In genomic region chr12:54448344-54448743, GRCh38 we compare ENCODE assay signal across 29 cellular contexts. TPM values are rescaled to one million over a fixed set of nuclear protein-coding genes. Genes with fewer than 3 reads are reported as not detected.
DNase-seq lines count a peak whose midpoint lies in the region; ATAC-seq and TF ChIP-seq lines count a peak whose summit lies in the region.
"Had no signal": no experiment of that assay in that cellular context is flagged by ENCODE, and none has a peak within 500 bp of the region (broad histone marks: within the 10 kb centered on the region; RNA-seq: fewer than 3 reads in every experiment).

No MANE protein-coding gene starts in this region.

- no peak overlapping the region for H3K14ac ChIP-seq in mesenchymal stem cell (ENCODE audit: low read length in 2 of 2)

- 84% methylated on average over 3 of the region's 4 CpGs for WGBS in mesenchymal stem cell

- no peak overlapping the region for H3K23ac ChIP-seq in mesenchymal stem cell (ENCODE audit: low read length in 2 of 2)

- no peaks in the 10 kb centered on the region for H3K4me1 ChIP-seq in mesenchymal stem cell (ENCODE audit: control insufficient read depth, insufficient read depth, low read depth, low read length)
- H3K4me1 ChIP-seq: A549, SJCRH30 had no signal

- H3K36me3 ChIP-seq in mesenchymal stem cell (ENCODE audit: control insufficient read depth in 1 of 2, insufficient read depth in 2 of 2, low read depth in 1 of 2, low read length in 2 of 2): no peaks in the 10 kb centered on the region
- H3K36me3 ChIP-seq: BLaER1 treated with 17β-estradiol and CSF1 and Interleukin-3, amounts not matched to agents 10 nM and 100 nM; HAP-1; Peyer's patch; SJCRH30 had no signal

- H2BK15ac ChIP-seq in mesenchymal stem cell (ENCODE audit: low read depth, poor library complexity, severe bottlenecking): no peak overlapping the region

- H3K9ac ChIP-seq in mesenchymal stem cell (ENCODE audit: low read length): no peak overlapping the region
- H3K9ac ChIP-seq: BLaER1 treated with 17β-estradiol and CSF1 and Interleukin-3, amounts not matched to agents 10 nM and 100 nM had no signal

- H4K91ac ChIP-seq in mesenchymal stem cell (ENCODE audit: low read length): no peak overlapping the region

- TF ChIP-seq CTCF in NB4 (IDR thresholded peaks at IDR 0.05; ENCODE audit: low read depth, low read length): no peak

- in situ Hi-C loops in KBM-7 (cut with MboI; ENCODE audit: low pct_unique_long_range_greater_than_20kb, low sequenced_read_pairs): loop anchor here (10.0 kb wide), 1 partner anchor 54 kb away; no protein-coding TSS in a partner anchor

- no peaks in the 10 kb centered on the region for H3K9me3 ChIP-seq in mesenchymal stem cell (ENCODE audit: control insufficient read depth, low read length)
- H3K9me3 ChIP-seq: A549; BLaER1 treated with 17β-estradiol and CSF1 and Interleukin-3, amounts not matched to agents 10 nM and 100 nM; HAP-1; Peyer's patch; SJCRH30 had no signal

- no peak overlapping the region for H2BK120ac ChIP-seq in mesenchymal stem cell (ENCODE audit: low read depth, low read length)

- no peak overlapping the region for H4K8ac ChIP-seq in mesenchymal stem cell (ENCODE audit: low read length)

- H3K18ac ChIP-seq in mesenchymal stem cell (ENCODE audit: low read depth in 1 of 2, low read length in 2 of 2): no peak overlapping the region

- H2AK5ac ChIP-seq in mesenchymal stem cell (ENCODE audit: low read length, severe bottlenecking): no peak overlapping the region

- no peak overlapping the region for H2BK5ac ChIP-seq in mesenchymal stem cell (ENCODE audit: low read depth, low read length, poor library complexity, severe bottlenecking)

- H3K4me2 ChIP-seq in mesenchymal stem cell (ENCODE audit: low read length, poor library complexity, severe bottlenecking): no peak overlapping the region
- H3K4me2 ChIP-seq: A549; BLaER1 treated with 17β-estradiol and CSF1 and Interleukin-3, amounts not matched to agents 10 nM and 100 nM had no signal

- no peak for ATAC-seq in HG03460 (IDR thresholded peaks at IDR 0.05; ENCODE audit: unreplicated experiment)
- ATAC-seq in HG02763 (IDR thresholded peaks at IDR 0.05; ENCODE audit: unreplicated experiment): no peak
- ATAC-seq: A549, HepG2, T-cell had no signal

- no peak overlapping the region for H2AFZ ChIP-seq in mesenchymal stem cell (ENCODE audit: low read depth, low read length)

- no peak for TF ChIP-seq POLR2A in NB4 (IDR thresholded peaks at IDR 0.05; ENCODE audit: extremely low read depth, insufficient read length)

- H3K27me3 ChIP-seq in mesenchymal stem cell (ENCODE audit: control insufficient read depth in 1 of 2, insufficient read depth in 1 of 2, low read length in 2 of 2): peaks cover 2 to 11% of the 10 kb centered on the region in 2 experiments
- H3K27me3 ChIP-seq: BLaER1 treated with 17β-estradiol and CSF1 and Interleukin-3, amounts not matched to agents 10 nM and 100 nM; Peyer's patch; SJCRH30 had no signal

- DNase-seq in KBM-7 (peak; percentile 87), NB4 (ENCODE audit: low read depth) (peak; percentile 98), SIG-M5 (lab: John Stamatoyannopoulos, UW) (peak; percentile 75), mesenchymal stem cell (no peak), HT-29 (ENCODE audit: low spot score) (no peak)
- DNase-seq: AML-193; CD4-positive, alpha-beta memory T cell; COR-L47; DMS53; GOT3; Kasumi-1; NCI-H1105; NCI-H146; NCI-H1930; NCI-H2107; NCI-H524; NCI-H748 treated with DMSO at 0.1 percent for 48 hours; OCI-M1; Peyer's patch; SJCRH30; T-cell had no signal

- no peak overlapping the region for H3K4me3 ChIP-seq in NB4 (ENCODE audit: low read depth, low read length)
- no peak overlapping the region for H3K4me3 ChIP-seq in mesenchymal stem cell (ENCODE audit: insufficient read depth in 1 of 2, low read depth in 1 of 2, low read length in 2 of 2)
- H3K4me3 ChIP-seq: A549; BLaER1 treated with 17β-estradiol and CSF1 and Interleukin-3, amounts not matched to agents 10 nM and 100 nM; HAP-1; Peyer's patch; SJCRH30 had no signal

- no peak overlapping the region for H2BK12ac ChIP-seq in mesenchymal stem cell (ENCODE audit: low read length in 2 of 2)

- no peak overlapping the region for H3K27ac ChIP-seq in mesenchymal stem cell (ENCODE audit: low read length, poor library complexity, severe bottlenecking)
- H3K27ac ChIP-seq: A549; BLaER1 treated with 17β-estradiol and CSF1 and Interleukin-3, amounts not matched to agents 10 nM and 100 nM; Peyer's patch; SJCRH30 had no signal

- no peaks in the 10 kb centered on the region for H3K79me1 ChIP-seq in mesenchymal stem cell (replicated peaks; ENCODE audit: low read length, poor library complexity, severe bottlenecking)

- H3K4ac ChIP-seq in mesenchymal stem cell (ENCODE audit: low read depth in 1 of 2, low read length in 2 of 2): no peak overlapping the region

RNA-seq across cellular contexts. Expression of gene GTSF1, which starts 25.1 kb away (rescaled TPM):
- polyA plus RNA-seq in mesenchymal stem cell (2013, experiment 1 of 2): not detected
- not detected for polyA plus RNA-seq in mesenchymal stem cell (2013, experiment 2 of 2)
- total RNA-seq in HT-29 (2014; rRNA removed; shearing (Covaris generic)): not detected in 2 replicates
- total RNA-seq: HepG2, MCF 10A, SJCRH30 had no signal
- polyA plus RNA-seq: A549, HepG2 had no signal

RNA-seq across cellular contexts. Expression of gene ITGA5, which starts 29.3 kb away (rescaled TPM):
- 248 TPM for polyA plus RNA-seq in mesenchymal stem cell (2013, experiment 1 of 2)
- polyA plus RNA-seq in mesenchymal stem cell (2013, experiment 2 of 2): 244 TPM
- not detected in 2 replicates for total RNA-seq in HT-29 (2014; rRNA removed; shearing (Covaris generic))

RNA-seq across cellular contexts. Expression of gene NCKAP1L, which starts 49.2 kb away (rescaled TPM):
- polyA plus RNA-seq in mesenchymal stem cell (2013, experiment 1 of 2): not detected
- polyA plus RNA-seq in mesenchymal stem cell (2013, experiment 2 of 2): not detected
- not detected in 2 replicates for total RNA-seq in HT-29 (2014; rRNA removed; shearing (Covaris generic))
- total RNA-seq: HepG2, HT1080, MCF 10A had no signal
- polyA plus RNA-seq: HepG2 had no signal

Comparison
In these comparisons a context has a peak if more than half of its experiments do, and no peak if none do; other contexts are left out.
1. DNase-seq: peak in KBM-7 (single experiment), NB4 (single experiment) and SIG-M5 (single experiment); none in mesenchymal stem cell (single experiment) and HT-29 (single experiment).